19 cellular contexts compared by ENCODE assay signal in genomic region chr10:5789626-5790025, GRCh38. TPM values are rescaled to one million over a fixed set of nuclear protein-coding genes. Genes with fewer than 3 reads are reported as not detected.
A peak's percentile ranks its signal among the peaks of the same experiment; 100 is the strongest.
DNase-seq lines count a peak whose midpoint lies in the region; TF ChIP-seq lines count a peak whose summit lies in the region.
"Had no signal": no experiment of that assay in that cellular context is flagged by ENCODE, and none has a peak within 500 bp of the region (broad histone marks: within the 10 kb centered on the region; RNA-seq: fewer than 3 reads in every experiment).

No MANE protein-coding gene starts in this region.

- no peak overlapping the region for H3K27ac ChIP-seq in CD4-positive, alpha-beta memory T cell (ENCODE audit: low read depth, low read length)
- H3K27ac ChIP-seq in HEK293 (ENCODE audit: extremely low read depth, low read depth, low read length) (no peak overlapping the region), A673 (ENCODE audit: low read depth, low read length, poor library complexity, severe bottlenecking) (no peak overlapping the region)
- H3K27ac ChIP-seq: BLaER1 treated with 17β-estradiol and CSF1 and Interleukin-3, amounts not matched to agents 10 nM and 100 nM had no signal

- peaks cover 67% of the 10 kb centered on the region for H3K36me3 Mint-ChIP-seq in activated naive CD4-positive, alpha-beta T cell treated with anti-CD3 and anti-CD28 coated beads for 36 hours (ENCODE audit: low read depth)
- peaks cover 66 to 74% of the 10 kb centered on the region in 2 donors for H3K36me3 Mint-ChIP-seq in CD4-positive, alpha-beta memory T cell
- H3K36me3 Mint-ChIP-seq in immature natural killer cell, result peaks cover 30 to 52% (median 32%) of the 10 kb centered on the region in 3 donors

- peak overlapping the region; percentile 63 for H3K27ac Mint-ChIP-seq in activated naive CD4-positive, alpha-beta T cell treated with anti-CD3 and anti-CD28 coated beads for 36 hours
- H3K27ac Mint-ChIP-seq in CD4-positive, alpha-beta memory T cell, result peak overlapping the region in 6 of 7 donors; percentile 17 to 72 (median 49)
- H3K27ac Mint-ChIP-seq in immature natural killer cell, result peak overlapping the region in 4 of 6 donors; percentile 5 to 55 (median 14)
- H3K27ac Mint-ChIP-seq: GM23338 had no signal

- no peak overlapping the region for H3K4me3 Mint-ChIP-seq in activated naive CD4-positive, alpha-beta T cell treated with anti-CD3 and anti-CD28 coated beads for 36 hours
- peak overlapping the region in 1 of 8 donors; percentile 15 for H3K4me3 Mint-ChIP-seq in CD4-positive, alpha-beta memory T cell
- H3K4me3 Mint-ChIP-seq in immature natural killer cell, result no peak overlapping the region
- H3K4me3 Mint-ChIP-seq: GM23338 had no signal

- POLR2A ChIA-PET in CD4-positive, alpha-beta memory T cell (lab: Charles Lee; ENCODE audit: partially characterized antibody), result interaction anchor here (0.6 kb wide), 1 partner anchor 25 kb away, joined by 3 read pairs; no protein-coding TSS in a partner anchor
- POLR2A ChIA-PET in HEK293 (lab: Yijun Ruan, JAX), result no interaction called here
- POLR2A ChIA-PET in A673 (lab: Charles Lee; ENCODE audit: low non-redundant PET), result no interaction called here

- TF ChIP-seq CTCF in HEK293 (tag by site-specific recombination; IDR thresholded peaks at IDR 0.05), result no peak
- no peak for TF ChIP-seq CTCF in A673 (conservative IDR thresholded peaks at IDR 0.05; ENCODE audit: low read depth, low read length)

- H3K27me3 ChIP-seq in CD4-positive, alpha-beta memory T cell (ENCODE audit: insufficient read depth, low read length), result no peaks in the 10 kb centered on the region
- H3K27me3 ChIP-seq in A673 (replicated peaks; ENCODE audit: insufficient read depth, low read depth, low read length, poor library complexity), result no peaks in the 10 kb centered on the region
- H3K27me3 ChIP-seq: BLaER1 treated with 17β-estradiol and CSF1 and Interleukin-3, amounts not matched to agents 10 nM and 100 nM had no signal

- BruUV-seq in A673 (replicated peaks; lab: Mats Ljungman, UMichigan), result no TSS peak

- no peaks in the 10 kb centered on the region for H3K27me3 Mint-ChIP-seq in activated naive CD4-positive, alpha-beta T cell treated with anti-CD3 and anti-CD28 coated beads for 36 hours (ENCODE audit: low read depth)
- H3K27me3 Mint-ChIP-seq in CD4-positive, alpha-beta memory T cell, result no peaks in the 10 kb centered on the region
- H3K27me3 Mint-ChIP-seq in immature natural killer cell (ENCODE audit: low read depth in 3 of 3), result no peaks in the 10 kb centered on the region

- H3K9me3 Mint-ChIP-seq in activated naive CD4-positive, alpha-beta T cell treated with anti-CD3 and anti-CD28 coated beads for 36 hours, result peaks cover 4% of the 10 kb centered on the region
- peaks cover 0 to 3% (median 1%) of the 10 kb centered on the region in 8 donors for H3K9me3 Mint-ChIP-seq in CD4-positive, alpha-beta memory T cell
- H3K9me3 Mint-ChIP-seq in immature natural killer cell, result no peaks in the 10 kb centered on the region
- H3K9me3 Mint-ChIP-seq: GM23338 had no signal

- peaks cover 70% of the 10 kb centered on the region for H3K36me3 ChIP-seq in CD4-positive, alpha-beta memory T cell (ENCODE audit: insufficient read depth, low read length)
- H3K36me3 ChIP-seq in HEK293 (ENCODE audit: control insufficient read depth in 2 of 2, insufficient read depth in 1 of 2, low read length in 2 of 2) (peaks cover 74 to 97% of the 10 kb centered on the region in 2 experiments), A673 (ENCODE audit: insufficient read depth, low read length, poor library complexity, severe bottlenecking) (peaks cover 89% of the 10 kb centered on the region)

- H3K4me1 ChIP-seq in CD4-positive, alpha-beta memory T cell (ENCODE audit: insufficient read depth, low read length), result peaks cover 18% of the 10 kb centered on the region
- H3K4me1 ChIP-seq in HEK293 (ENCODE audit: control insufficient read depth, insufficient read depth, low read length), result peaks cover 4% of the 10 kb centered on the region; the same call in 1 of the 2 replicates
- no peaks in the 10 kb centered on the region for H3K4me1 ChIP-seq in A673 (ENCODE audit: insufficient read depth, low read length, poor library complexity, severe bottlenecking)
- H3K4me1 ChIP-seq: BLaER1 treated with 17β-estradiol and CSF1 and Interleukin-3, amounts not matched to agents 10 nM and 100 nM; HAP-1 had no signal

- no peak for DNase-seq in activated naive CD4-positive, alpha-beta T cell treated with anti-CD3 and anti-CD28 coated beads for 36 hours
- DNase-seq in activated naive CD4-positive, alpha-beta T cell treated with anti-CD3 and anti-CD28 coated beads, Interleukin-2, amount 50 U/mL, for 16 hours, result no peak
- no peak for DNase-seq in CD4-positive, alpha-beta memory T cell
- DNase-seq in immature natural killer cell (no peak), A673 (ENCODE audit: low spot score) (no peak), NCI-H526 (lab: John Stamatoyannopoulos, UW) (no peak), T-helper 9 cell (no peak)
- DNase-seq: GDM1, KG1, NCI-H1092 treated with DMSO at 0.1 percent for 48 hours, NCI-H1436 treated with DMSO at 0.1 percent for 48 hours, NCI-H1930, NCI-H2227 treated with DMSO at 0.1 percent for 48 hours, NCI-H510A, NCI-H774 had no signal

- no peak overlapping the region for H3K4me3 ChIP-seq in CD4-positive, alpha-beta memory T cell (ENCODE audit: low read length in 2 of 2)
- H3K4me3 ChIP-seq in HEK293 (ENCODE audit: low read depth, low read length), result no peak overlapping the region
- H3K4me3 ChIP-seq in A673 (ENCODE audit: low read depth, low read length, poor library complexity, severe bottlenecking), result no peak overlapping the region
- H3K4me3 ChIP-seq: BLaER1 treated with 17β-estradiol and CSF1 and Interleukin-3, amounts not matched to agents 10 nM and 100 nM; GM23338; HAP-1 had no signal

- H3K9me3 ChIP-seq in CD4-positive, alpha-beta memory T cell (ENCODE audit: control insufficient read depth in 1 of 2, low read length in 2 of 2), result no peaks in the 10 kb centered on the region
- H3K9me3 ChIP-seq in HEK293 (ENCODE audit: control insufficient read depth, insufficient read depth, low read depth, low read length), result no peaks in the 10 kb centered on the region
- no peaks in the 10 kb centered on the region for H3K9me3 ChIP-seq in A673 (ENCODE audit: low read depth, low read length, poor library complexity, severe bottlenecking)
- H3K9me3 ChIP-seq: HAP-1 had no signal

- peaks cover 14% of the 10 kb centered on the region for H3K4me1 Mint-ChIP-seq in activated naive CD4-positive, alpha-beta T cell treated with anti-CD3 and anti-CD28 coated beads for 36 hours (ENCODE audit: low read depth)
- H3K4me1 Mint-ChIP-seq in CD4-positive, alpha-beta memory T cell, result peaks cover 12 to 28% (median 21%) of the 10 kb centered on the region in 4 donors
- H3K4me1 Mint-ChIP-seq in immature natural killer cell, result peaks cover 19 to 30% of the 10 kb centered on the region in 2 donors
- H3K4me1 Mint-ChIP-seq: GM23338 had no signal

- CTCF ChIA-PET in activated naive CD4-positive, alpha-beta T cell treated with anti-CD3 and anti-CD28 coated beads for 36 hours (lab: Charles Lee), result no interaction called here
- CTCF ChIA-PET in CD4-positive, alpha-beta memory T cell (lab: Charles Lee; ENCODE audit: partially characterized antibody), result no interaction called here
- CTCF ChIA-PET in HEK293 (lab: Yijun Ruan, JAX) (interaction anchor here (0.6 kb wide), 1 partner anchor 9 kb away, joined by 4 read pairs; no protein-coding TSS in a partner anchor), A673 (lab: Charles Lee) (no interaction called here)

- intact Hi-C loops in activated naive CD4-positive, alpha-beta T cell treated with anti-CD3 and anti-CD28 coated beads for 36 hours (cut with micrococcal nuclease), result no loop called here
- intact Hi-C loops in CD4-positive, alpha-beta memory T cell (cut with micrococcal nuclease), result no loop called here
- intact Hi-C loops in A673 (cut with micrococcal nuclease; ENCODE audit: unreplicated experiment), result no loop called here

TF ChIP-seq in HEK293, 187 proteins besides CTCF, POLR2A, EP300 and RAD21:
- TF ChIP-seq ZNF544 (tag by site-specific recombination; IDR thresholded peaks at IDR 0.05), result no peak
- peak; percentile 14; the same call in 1 of the 2 replicates for TF ChIP-seq OSR2 (tag by site-specific recombination; IDR thresholded peaks at IDR 0.05)
- peak; percentile 54 for TF ChIP-seq PRDM6 (tag by site-specific recombination; IDR thresholded peaks at IDR 0.05)

RNA-seq across cellular contexts. Expression of gene GDI2, which starts 23.6 kb away (rescaled TPM):
- 100 to 1,000 TPM; 277 to 288 TPM for total RNA-seq in activated naive CD4-positive, alpha-beta T cell treated with anti-CD3 and anti-CD28 coated beads for 36 hours
- total RNA-seq in CD4-positive, alpha-beta memory T cell, result 100 to 1,000 TPM; 137 to 140 TPM
- polyA plus RNA-seq in CD4-positive, alpha-beta memory T cell, result 100 to 1,000 TPM; 193 to 248 TPM
- 100 to 1,000 TPM; 181 to 290 (median 199) TPM for polyA plus RNA-seq in immature natural killer cell
- 294 and 325 TPM in 2 replicates for total RNA-seq in A673 (2021)
